In genomic region chr17:41421116-41421515, GRCh38 we compare ENCODE assay signal across 21 cellular contexts. TPM values are rescaled to one million over a fixed set of nuclear protein-coding genes. Genes with fewer than 3 reads are reported as not detected.
DNase-seq lines count a peak whose midpoint lies in the region; ATAC-seq and TF ChIP-seq lines count a peak whose summit lies in the region.
"Had no signal": no experiment of that assay in that cellular context is flagged by ENCODE, and none has a peak within 500 bp of the region (broad histone marks: within the 10 kb centered on the region; RNA-seq: fewer than 3 reads in every experiment).

No MANE protein-coding gene starts in this region.

- no peaks in the 10 kb centered on the region for H3K36me3 ChIP-seq in BJ (ENCODE audit: control insufficient read depth, insufficient read depth, low read length)
- no peaks in the 10 kb centered on the region for H3K36me3 ChIP-seq in PC-9 (ENCODE audit: low read depth)
- H3K36me3 ChIP-seq in esophagus (ENCODE audit: control insufficient read depth in 2 of 2, insufficient read depth in 2 of 2, low read length in 1 of 2) = no peaks in the 10 kb centered on the region
- H3K36me3 ChIP-seq: adrenal gland, lower lobe of right lung had no signal

- H3K36me3 Mint-ChIP-seq in T-helper 17 cell (ENCODE audit: low read depth) = peaks cover 5% of the 10 kb centered on the region
- no peaks in the 10 kb centered on the region for H3K36me3 Mint-ChIP-seq in T-helper 2 cell treated with Interferon-gamma antibody and Interleukin-4, amounts not matched to agents 5 μg/mL and 100 μg/mL, for 36 hours (ENCODE audit: low read depth)
- H3K36me3 Mint-ChIP-seq: natural killer cell had no signal

- no peaks in the 10 kb centered on the region for H4K20me1 ChIP-seq in PC-9 (ENCODE audit: insufficient read depth)

- intact Hi-C loops in PC-9 (cut with micrococcal nuclease; ENCODE audit: unreplicated experiment) = no loop called here

- H3K27me3 Mint-ChIP-seq in T-helper 17 cell = peaks cover 12% of the 10 kb centered on the region
- H3K27me3 Mint-ChIP-seq in T-helper 2 cell treated with Interferon-gamma antibody and Interleukin-4, amounts not matched to agents 5 μg/mL and 100 μg/mL, for 36 hours (ENCODE audit: low read depth) = no peaks in the 10 kb centered on the region

- no peak overlapping the region for H2AFZ ChIP-seq in PC-9

- H3K27ac ChIP-seq in PC-9 = no peak overlapping the region
- peak overlapping the region; percentile 66 to 74 for H3K27ac ChIP-seq in esophagus (ENCODE audit: low read depth in 2 of 2, low read length in 1 of 2)
- H3K27ac ChIP-seq: adrenal gland, lower lobe of right lung had no signal

- peak; percentile 64 for DNase-seq in BJ (ENCODE audit: low read depth)
- peak in 1 of 2 experiments; percentile 78 for DNase-seq in PC-9
- peak; percentile 52 for DNase-seq in non-pigmented ciliary epithelial cell (ENCODE audit: low read depth)
- no peak for DNase-seq in activated naive CD4-positive, alpha-beta T cell treated with Interleukin-2 at 50 U/mL for 16 hours
- no peak for DNase-seq in activated effector memory CD4-positive, alpha-beta T cell treated with Interleukin-2 at 50 U/mL for 16 hours
- DNase-seq in T-helper 17 cell = no peak
- no peak for DNase-seq in T-helper 2 cell treated with Interferon-gamma antibody and Interleukin-4, amounts not matched to agents 5 μg/mL and 100 μg/mL, for 36 hours (ENCODE audit: low spot score)
- DNase-seq: activated CD4-positive, alpha-beta T cell treated with anti-CD3 and anti-CD28 coated beads, Interleukin-2, amount 50 U/mL, for 48 hours; adrenal gland; hypothalamus; lower lobe of right lung; natural killer cell; NCI-H2171 treated with DMSO at 0.1 percent for 48 hours; SHP77; stimulated activated CD4-positive, alpha-beta T cell treated with anti-CD3 and anti-CD28 coated beads, Interleukin-1b, Interleukin-23, amount 100 ng/mL, for 48 hours had no signal

- WGBS in esophagus, 2 donors = 48 to 67% methylated on average over 9 of the region's 9 CpGs

- CTCF ChIA-PET in BJ (lab: Yijun Ruan, JAX) = no interaction called here
- CTCF ChIA-PET in PC-9 (lab: Charles Lee) = no interaction called here

- H3K4me2 ChIP-seq in PC-9 = peak overlapping the region; percentile 32

- POLR2A ChIA-PET in BJ (lab: Charles Lee) = no interaction called here
- POLR2A ChIA-PET in PC-9 (lab: Charles Lee; ENCODE audit: unreplicated experiment) = no interaction called here

- H3K4me3 ChIP-seq in BJ (ENCODE audit: low read depth, low read length) (no peak overlapping the region), PC-9 (no peak overlapping the region), esophagus (ENCODE audit: low read depth in 1 of 2, low read length in 2 of 2) (no peak overlapping the region)
- H3K4me3 ChIP-seq: adrenal gland, lower lobe of right lung had no signal

- peaks cover 57% of the 10 kb centered on the region for H3K4me1 ChIP-seq in PC-9 (replicated peaks; ENCODE audit: insufficient read depth)
- peaks cover 3 to 24% of the 10 kb centered on the region in 2 donors for H3K4me1 ChIP-seq in esophagus (ENCODE audit: control insufficient read depth in 2 of 2, insufficient read depth in 2 of 2, low read length in 1 of 2)
- H3K4me1 ChIP-seq: lower lobe of right lung had no signal

- ATAC-seq in T-helper 17 cell = no peak
- ATAC-seq: lower lobe of right lung, natural killer cell had no signal

- no peaks in the 10 kb centered on the region for H3K27me3 ChIP-seq in BJ (ENCODE audit: control insufficient read depth, insufficient read depth, low read length)
- H3K27me3 ChIP-seq in PC-9 (ENCODE audit: insufficient read depth, low read depth) = no peaks in the 10 kb centered on the region
- no peaks in the 10 kb centered on the region for H3K27me3 ChIP-seq in esophagus (ENCODE audit: control insufficient read depth in 1 of 2, insufficient read depth in 2 of 2, low read length in 2 of 2)
- H3K27me3 ChIP-seq: adrenal gland had no signal

- no peak for TF ChIP-seq CTCF in BJ (IDR thresholded peaks at IDR 0.05; ENCODE audit: insufficient read depth, low read depth, low read length)
- TF ChIP-seq CTCF in PC-9 (conservative IDR thresholded peaks at IDR 0.05) = no peak

- no peak overlapping the region for H3K27ac Mint-ChIP-seq in T-helper 17 cell
- no peak overlapping the region for H3K27ac Mint-ChIP-seq in T-helper 2 cell treated with Interferon-gamma antibody and Interleukin-4, amounts not matched to agents 5 μg/mL and 100 μg/mL, for 36 hours
- H3K27ac Mint-ChIP-seq: activated T-helper 1 cell treated with anti-CD3 and anti-CD28 coated beads, Interleukin-12 subunit alpha, Interleukin-12 subunit beta, Interleukin-2, Interleukin-4 antibody, amounts not matched to agents 30 ng/mL and 10 ng/mL and 1 ng/mL, durations not matched to agents 14 hours and 24 hours and 36 hours; natural killer cell had no signal

- no peaks in the 10 kb centered on the region for H3K79me2 ChIP-seq in PC-9 (ENCODE audit: low read depth)

- no TSS peak for BruUV-seq in PC-9 (replicated peaks; lab: Mats Ljungman, UMichigan)

- no peaks in the 10 kb centered on the region for H3K9me3 Mint-ChIP-seq in T-helper 2 cell treated with Interferon-gamma antibody and Interleukin-4, amounts not matched to agents 5 μg/mL and 100 μg/mL, for 36 hours
- H3K9me3 Mint-ChIP-seq: activated T-helper 1 cell treated with anti-CD3 and anti-CD28 coated beads, Interleukin-12 subunit alpha, Interleukin-12 subunit beta, Interleukin-2, Interleukin-4 antibody, amounts not matched to agents 30 ng/mL and 10 ng/mL and 1 ng/mL, durations not matched to agents 14 hours and 24 hours and 36 hours; natural killer cell had no signal

- no peaks in the 10 kb centered on the region for H3K9me3 ChIP-seq in PC-9 (ENCODE audit: insufficient read depth, low read depth)
- no peaks in the 10 kb centered on the region for H3K9me3 ChIP-seq in esophagus (ENCODE audit: control insufficient read depth in 2 of 2, insufficient read depth in 1 of 2, low read depth in 1 of 2, low read length in 1 of 2)
- no peaks in the 10 kb centered on the region for H3K9me3 ChIP-seq in T-helper 17 cell (ENCODE audit: control insufficient read depth, low read length, poor library complexity, severe bottlenecking)
- H3K9me3 ChIP-seq: adrenal gland, lower lobe of right lung had no signal

- H3K4me3 Mint-ChIP-seq in T-helper 17 cell = no peak overlapping the region
- no peak overlapping the region for H3K4me3 Mint-ChIP-seq in T-helper 2 cell treated with Interferon-gamma antibody and Interleukin-4, amounts not matched to agents 5 μg/mL and 100 μg/mL, for 36 hours
- H3K4me3 Mint-ChIP-seq: activated T-helper 1 cell treated with anti-CD3 and anti-CD28 coated beads, Interleukin-12 subunit alpha, Interleukin-12 subunit beta, Interleukin-2, Interleukin-4 antibody, amounts not matched to agents 30 ng/mL and 10 ng/mL and 1 ng/mL, durations not matched to agents 14 hours and 24 hours and 36 hours; natural killer cell had no signal

- H3K4me1 Mint-ChIP-seq in T-helper 17 cell = peaks cover 16% of the 10 kb centered on the region
- H3K4me1 Mint-ChIP-seq in T-helper 2 cell treated with Interferon-gamma antibody and Interleukin-4, amounts not matched to agents 5 μg/mL and 100 μg/mL, for 36 hours (ENCODE audit: low read depth) = peaks cover 4% of the 10 kb centered on the region
- H3K4me1 Mint-ChIP-seq: natural killer cell had no signal

- peaks cover 33% of the 10 kb centered on the region for H3F3A ChIP-seq in PC-9 (ENCODE audit: insufficient read depth, low read depth)

- H3K9me2 ChIP-seq in PC-9 (ENCODE audit: insufficient read depth) = no peaks in the 10 kb centered on the region

RNA-seq across cellular contexts. Expression of gene KRT37, which starts 3.3 kb away (rescaled TPM):
- polyA plus RNA-seq in BJ (2011; rRNA removed) (not detected in 2 replicates), esophagus (not detected)
- not detected in 2 replicates for polyA minus RNA-seq in BJ (2011; rRNA and poly(A)+ RNA removed)
- total RNA-seq in PC-9 (2021) (not detected in 2 replicates), T-helper 17 cell (not detected)
- total RNA-seq: activated T-helper 1 cell treated with anti-CD3 and anti-CD28 coated beads, Interleukin-12 subunit alpha, Interleukin-12 subunit beta, Interleukin-2, Interleukin-4 antibody, amounts not matched to agents 30 ng/mL and 10 ng/mL and 1 ng/mL, durations not matched to agents 14 hours and 24 hours and 36 hours; adrenal gland; cerebellum; HT-29; lower lobe of right lung; natural killer cell; pulmonary artery endothelial cell had no signal
- polyA plus RNA-seq: adrenal gland, AG04450 had no signal

RNA-seq across cellular contexts. Expression of gene KRT38, which starts 19.7 kb away (rescaled TPM):
- polyA plus RNA-seq in BJ (2011; rRNA removed) (0.72 and 0.98 TPM in 2 replicates), esophagus (under 1 TPM in 1 of 2 donors, not detected in 1; 0.02 TPM)
- polyA minus RNA-seq in BJ (2011; rRNA and poly(A)+ RNA removed) = 0.24 TPM in 1 of 2 replicates, not detected in the other
- total RNA-seq in PC-9 (2021) (not detected in 2 replicates), T-helper 17 cell (not detected)
- total RNA-seq: activated T-helper 1 cell treated with anti-CD3 and anti-CD28 coated beads, Interleukin-12 subunit alpha, Interleukin-12 subunit beta, Interleukin-2, Interleukin-4 antibody, amounts not matched to agents 30 ng/mL and 10 ng/mL and 1 ng/mL, durations not matched to agents 14 hours and 24 hours and 36 hours; adrenal gland; cerebellum; HT-29; lower lobe of right lung; natural killer cell; pulmonary artery endothelial cell had no signal
- polyA plus RNA-seq: adrenal gland had no signal

RNA-seq across cellular contexts. Expression of gene KRT31, which starts 23.7 kb away (rescaled TPM):
- 0.11 TPM in 1 of 2 replicates, not detected in the other for polyA plus RNA-seq in BJ (2011; rRNA removed)
- polyA minus RNA-seq in BJ (2011; rRNA and poly(A)+ RNA removed) = not detected in 2 replicates
- total RNA-seq in PC-9 (2021) = not detected in 2 replicates
- 10 to 100 TPM in 1 of 2 donors, 1 to 10 TPM in 1; 3.8 to 16.7 TPM for polyA plus RNA-seq in esophagus
- total RNA-seq in T-helper 17 cell = not detected
- total RNA-seq: activated T-helper 1 cell treated with anti-CD3 and anti-CD28 coated beads, Interleukin-12 subunit alpha, Interleukin-12 subunit beta, Interleukin-2, Interleukin-4 antibody, amounts not matched to agents 30 ng/mL and 10 ng/mL and 1 ng/mL, durations not matched to agents 14 hours and 24 hours and 36 hours; adrenal gland; cerebellum; HT-29; lower lobe of right lung; natural killer cell; pulmonary artery endothelial cell had no signal
- polyA plus RNA-seq: adrenal gland, AG04450 had no signal

RNA-seq across cellular contexts. Expression of gene KRT34, which starts 39.0 kb away (rescaled TPM):
- polyA plus RNA-seq in BJ (2011; rRNA removed) (151 and 156 TPM in 2 replicates), esophagus (under 1 TPM; 0.19 to 0.20 TPM)
- polyA minus RNA-seq in BJ (2011; rRNA and poly(A)+ RNA removed) = 52.7 and 88.2 TPM in 2 replicates
- total RNA-seq in PC-9 (2021) (0.45 and 1.4 TPM in 2 replicates), T-helper 17 cell (not detected)
- total RNA-seq: activated T-helper 1 cell treated with anti-CD3 and anti-CD28 coated beads, Interleukin-12 subunit alpha, Interleukin-12 subunit beta, Interleukin-2, Interleukin-4 antibody, amounts not matched to agents 30 ng/mL and 10 ng/mL and 1 ng/mL, durations not matched to agents 14 hours and 24 hours and 36 hours; adrenal gland; cerebellum; HT-29; lower lobe of right lung; natural killer cell; pulmonary artery endothelial cell had no signal
- polyA plus RNA-seq: adrenal gland had no signal

RNA-seq across cellular contexts. Expression of gene KRT32, which starts 46.1 kb away (rescaled TPM):
- polyA plus RNA-seq in BJ (2011; rRNA removed) (0.38 and 0.40 TPM in 2 replicates), esophagus (1 to 10 TPM; 1.9 to 8.5 TPM)
- polyA minus RNA-seq in BJ (2011; rRNA and poly(A)+ RNA removed) = 0.24 TPM in 1 of 2 replicates, not detected in the other
- total RNA-seq in PC-9 (2021) (not detected in 2 replicates), T-helper 17 cell (not detected)
- total RNA-seq: activated T-helper 1 cell treated with anti-CD3 and anti-CD28 coated beads, Interleukin-12 subunit alpha, Interleukin-12 subunit beta, Interleukin-2, Interleukin-4 antibody, amounts not matched to agents 30 ng/mL and 10 ng/mL and 1 ng/mL, durations not matched to agents 14 hours and 24 hours and 36 hours; adrenal gland; cerebellum; HT-29; lower lobe of right lung; natural killer cell; pulmonary artery endothelial cell had no signal
- polyA plus RNA-seq: adrenal gland had no signal

Comparison
In these comparisons a context has a peak if more than half of its experiments do, and no peak if none do; other contexts are left out.
1. DNase-seq: peak in BJ (single experiment) and non-pigmented ciliary epithelial cell (single experiment); none in activated naive CD4-positive, alpha-beta T cell treated with Interleukin-2 at 50 U/mL for 16 hours (single experiment), activated effector memory CD4-positive, alpha-beta T cell treated with Interleukin-2 at 50 U/mL for 16 hours (single experiment), T-helper 17 cell (0 of 3) and T-helper 2 cell treated with Interferon-gamma antibody and Interleukin-4, amounts not matched to agents 5 μg/mL and 100 μg/mL, for 36 hours (single experiment).